Comparison of ENCODE assay signal across 20 cellular contexts in genomic region chr1:42343049-42343448, GRCh38. TPM values are rescaled to one million over a fixed set of nuclear protein-coding genes. Genes with fewer than 3 reads are reported as not detected.
DNase-seq lines count a peak whose midpoint lies in the region; ATAC-seq and TF ChIP-seq lines count a peak whose summit lies in the region.
"Had no signal": no experiment of that assay in that cellular context is flagged by ENCODE, and none has a peak within 500 bp of the region (broad histone marks: within the 10 kb centered on the region; RNA-seq: fewer than 3 reads in every experiment).

No MANE protein-coding gene starts in this region.

- H3K4me3 ChIP-seq in left ventricle myocardium inferior (no peak overlapping the region), epithelial cell of proximal tubule (ENCODE audit: low read depth, low read length) (no peak overlapping the region), spleen (no peak overlapping the region)
- H3K4me3 ChIP-seq: A549, GM23248 had no signal

- ATAC-seq in Right ventricle myocardium inferior = no peak
- no peak for ATAC-seq in GM21381 (IDR thresholded peaks at IDR 0.05; ENCODE audit: unreplicated experiment)
- ATAC-seq: A549; CD8-positive, alpha-beta T cell had no signal

- H3K36me3 ChIP-seq in left ventricle myocardium inferior = no peaks in the 10 kb centered on the region
- H3K36me3 ChIP-seq in spleen = no peaks in the 10 kb centered on the region

- H3K9me3 ChIP-seq in left ventricle myocardium inferior (replicated peaks) (no peaks in the 10 kb centered on the region), spleen (no peaks in the 10 kb centered on the region)
- H3K9me3 ChIP-seq: A549 had no signal

- no peak for TF ChIP-seq CTCF in left ventricle myocardium inferior (IDR thresholded peaks at IDR 0.05; ENCODE audit: borderline replicate concordance)
- TF ChIP-seq CTCF in C4-2B (conservative IDR thresholded peaks at IDR 0.05) = no peak
- TF ChIP-seq CTCF in epithelial cell of proximal tubule (conservative IDR thresholded peaks at IDR 0.05; ENCODE audit: low read depth, low read length) = no peak
- TF ChIP-seq CTCF in spleen (IDR thresholded peaks at IDR 0.05 in 8 of 11, conservative IDR thresholded peaks at IDR 0.05 in 3 of 11) = no peak

- 80 to 88% (median 87%) methylated on average over 5 of the region's 5 CpGs for WGBS in spleen, 5 donors

- intact Hi-C loops in left ventricle myocardium inferior (cut with micrococcal nuclease) = no loop called here
- intact Hi-C loops in Right ventricle myocardium inferior (cut with DNase I) = no loop called here
- intact Hi-C loops in spleen (cut with DNase I; ENCODE audit: low total_unique reads) = no loop called here

- no peak for DNase-seq in left ventricle myocardium inferior
- DNase-seq in Right ventricle myocardium inferior (ENCODE audit: missing footprints) = no peak
- DNase-seq in epithelial cell of proximal tubule (ENCODE audit: low read depth) = peak; percentile 7
- DNase-seq in myocyte (ENCODE audit: low read depth) = peak; percentile 39
- DNase-seq in spleen = no peak
- DNase-seq: 8988T; ACHN; C1 segment of cervical spinal cord; CD4-positive, CD25-positive, alpha-beta regulatory T cell; CD8-positive, alpha-beta T cell; DMS 273 treated with DMSO at 0.1 percent for 48 hours; DMS79; EL; GF-D8; GM23248; H7; HCEC 1CT had no signal

- H3K4me1 ChIP-seq in left ventricle myocardium inferior (peaks cover 4% of the 10 kb centered on the region), spleen (no peaks in the 10 kb centered on the region)

- no peak for TF ChIP-seq POLR2A in spleen (IDR thresholded peaks at IDR 0.05)

- H3K27me3 ChIP-seq in left ventricle myocardium inferior (ENCODE audit: low read depth) = no peaks in the 10 kb centered on the region
- no peaks in the 10 kb centered on the region for H3K27me3 ChIP-seq in spleen (replicated peaks in 1 of 7)

- peak overlapping the region; percentile 19 for H3K27ac ChIP-seq in left ventricle myocardium inferior (replicated peaks)
- H3K27ac ChIP-seq in C4-2B = peak overlapping the region; percentile 31; the same call in 1 of the 2 replicates
- no peak overlapping the region for H3K27ac ChIP-seq in spleen
- H3K27ac ChIP-seq: A549, GM23248 had no signal

RNA-seq across cellular contexts. Expression of gene FOXJ3, which starts 8.0 kb away (rescaled TPM):
- total RNA-seq in left ventricle myocardium inferior (40.7 TPM), Right ventricle myocardium inferior (37.9 TPM), epithelial cell of proximal tubule (15.9 and 17.2 TPM in 2 replicates), myocyte (45.1 and 47.4 TPM in 2 replicates), spleen (10 to 100 TPM; 51.0 to 85.8 (median 66.1) TPM)
- 20.5 TPM for polyA plus RNA-seq in myocyte (2012)
- 10 to 100 TPM in 2 of 3 donors, 1 to 10 TPM in 1; 8.9 to 13.5 (median 12.2) TPM for polyA plus RNA-seq in spleen

RNA-seq across cellular contexts. Expression of gene RIMKLA, which starts 37.5 kb away (rescaled TPM):
- total RNA-seq in left ventricle myocardium inferior = 10.2 TPM
- total RNA-seq in Right ventricle myocardium inferior = 7.5 TPM
- 0.14 and 1.7 TPM in 2 replicates for total RNA-seq in epithelial cell of proximal tubule
- total RNA-seq in myocyte = not detected in 2 replicates
- not detected for polyA plus RNA-seq in myocyte (2012)
- 1 to 10 TPM in 2 of 7 donors, under 1 TPM in 5; 0.13 to 1.4 (median 0.68) TPM for total RNA-seq in spleen
- under 1 TPM; 0.06 to 0.13 (median 0.07) TPM for polyA plus RNA-seq in spleen
- total RNA-seq: CD4-positive, CD25-positive, alpha-beta regulatory T cell had no signal

Comparison
In these comparisons a context has a peak if more than half of its experiments do, and no peak if none do; other contexts are left out.
1. DNase-seq: peak in epithelial cell of proximal tubule (single experiment) and myocyte (single experiment); none in left ventricle myocardium inferior (single experiment), Right ventricle myocardium inferior (single experiment) and spleen (single experiment).
2. H3K27ac ChIP-seq: peak in left ventricle myocardium inferior (single experiment) and C4-2B (single experiment); none in spleen (0 of 8).